ENCODE assay signal across 16 cellular contexts in the genomic region with DNA sequence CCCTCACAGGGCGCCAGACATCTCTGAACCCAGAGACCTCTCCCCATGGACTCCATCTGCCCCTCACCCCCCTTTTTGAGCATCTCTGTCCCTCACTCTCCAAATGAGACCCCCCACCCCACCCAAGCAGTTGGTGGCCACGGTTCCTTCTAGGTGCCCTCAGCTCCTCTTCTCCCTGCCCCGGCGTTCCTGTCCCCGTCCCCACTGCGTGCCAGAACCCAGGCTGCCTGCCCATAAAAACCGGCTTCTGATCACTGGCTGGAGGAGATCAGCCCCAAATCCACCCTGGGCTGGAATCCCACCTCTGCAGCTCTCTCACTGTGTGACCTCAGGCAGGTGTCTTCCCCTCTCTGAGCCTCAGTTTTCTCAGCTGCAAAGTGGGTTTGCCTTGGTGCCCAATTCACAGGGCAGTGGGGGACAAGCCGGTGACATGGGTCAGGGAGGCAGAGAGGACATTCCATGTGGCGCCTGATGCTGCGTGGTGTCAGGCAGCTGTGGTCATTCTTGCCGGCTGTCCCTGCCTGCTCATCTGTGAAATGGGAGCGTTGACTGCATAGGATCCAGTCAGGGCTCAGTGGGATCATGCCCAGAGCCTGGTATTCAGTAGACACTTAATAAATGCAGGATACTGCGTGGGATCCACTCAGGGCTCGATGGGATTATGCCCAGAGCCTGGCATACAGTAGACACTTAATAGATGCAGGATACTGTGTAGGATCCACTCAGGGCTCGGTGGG. TPM values are rescaled to one million over a fixed set of nuclear protein-coding genes. Genes with fewer than 3 reads are reported as not detected.
DNase-seq lines count a peak whose midpoint lies in the region; ATAC-seq and TF ChIP-seq lines count a peak whose summit lies in the region.
"Had no signal": no experiment of that assay in that cellular context is flagged by ENCODE, and none has a peak within 500 bp of the region (broad histone marks: within the 10 kb centered on the region; RNA-seq: fewer than 3 reads in every experiment).

No MANE protein-coding gene starts in this region.

- no peak for TF ChIP-seq CTCF in right atrium auricular region (IDR thresholded peaks at IDR 0.05)
- no peak for TF ChIP-seq CTCF in heart right ventricle (IDR thresholded peaks at IDR 0.05)
- TF ChIP-seq CTCF in uterus (IDR thresholded peaks at IDR 0.05): no peak

- H3K4me3 ChIP-seq in right atrium auricular region (no peak overlapping the region), heart right ventricle (no peak overlapping the region), uterus (no peak overlapping the region)
- H3K4me3 ChIP-seq: HAP-1 had no signal

- 96% methylated on average over 15 of the region's 15 CpGs for WGBS in heart right ventricle, 2 donors

- ATAC-seq in heart right ventricle (no peak), GM18861 (IDR thresholded peaks at IDR 0.05; ENCODE audit: unreplicated experiment) (no peak)

- intact Hi-C loops in heart right ventricle (cut with DNase I): no loop called here
- intact Hi-C loops in uterus (cut with DNase I; ENCODE audit: low total_unique reads): no loop called here

- H3K27ac ChIP-seq in right atrium auricular region (peak overlapping the region; percentile 19 to 58), heart right ventricle (no peak overlapping the region), uterus (peak overlapping the region; percentile 91 to 98)

- H3K4me1 ChIP-seq in right atrium auricular region (peaks cover 0 to 52% of the 10 kb centered on the region in 2 donors), heart right ventricle (peaks cover 30 to 49% (median 43%) of the 10 kb centered on the region in 9 donors), uterus (peaks cover 9 to 43% of the 10 kb centered on the region in 2 donors)
- H3K4me1 ChIP-seq: HAP-1 had no signal

- no peak for TF ChIP-seq POLR2A in uterus (IDR thresholded peaks at IDR 0.05)

- H3K36me3 ChIP-seq in right atrium auricular region (peaks cover 73% of the 10 kb centered on the region), heart right ventricle (peaks cover 4 to 84% (median 48%) of the 10 kb centered on the region in 9 donors), uterus (no peaks in the 10 kb centered on the region)

- no peaks in the 10 kb centered on the region for H3K27me3 ChIP-seq in right atrium auricular region
- H3K27me3 ChIP-seq in heart right ventricle: no peaks in the 10 kb centered on the region
- no peaks in the 10 kb centered on the region for H3K27me3 ChIP-seq in uterus

- no peak for DNase-seq in right atrium auricular region (ENCODE audit: low spot score)
- no peak for DNase-seq in heart right ventricle
- peak; percentile 32 for DNase-seq in islet precursor cell
- no peak for DNase-seq in uterus
- no peak for DNase-seq in NCI-H2227 treated with DMSO at 0.1 percent for 48 hours (lab: John Stamatoyannopoulos, UW)
- DNase-seq: AML-193, DMS53, MV-4-11, NCI-H1436, NCI-H2029 treated with DMSO at 0.1 percent for 48 hours, NCI-H526 had no signal

- H3K9me3 ChIP-seq in right atrium auricular region (no peaks in the 10 kb centered on the region), heart right ventricle (no peaks in the 10 kb centered on the region), uterus (no peaks in the 10 kb centered on the region)
- H3K9me3 ChIP-seq: HAP-1 had no signal

RNA-seq across cellular contexts. Expression of a gene that starts 25.5 kb away (rescaled TPM):
- total RNA-seq in right atrium auricular region: not detected
- not detected for total RNA-seq in heart right ventricle
- polyA plus RNA-seq in heart right ventricle: not detected
- under 1 TPM in 1 of 4 donors, not detected in 3; 0.97 TPM for total RNA-seq in uterus
- total RNA-seq: RPMI7951 had no signal
- polyA plus RNA-seq: IgD-negative memory B cell had no signal

RNA-seq across cellular contexts. Expression of a gene that starts 28.4 kb away (rescaled TPM):
- not detected for total RNA-seq in right atrium auricular region
- not detected for total RNA-seq in heart right ventricle
- not detected for polyA plus RNA-seq in heart right ventricle
- not detected for total RNA-seq in uterus
- total RNA-seq: OCI-LY7, RPMI7951 had no signal
- polyA plus RNA-seq: IgD-negative memory B cell had no signal

RNA-seq across cellular contexts. Expression of a gene that starts 45.6 kb away (rescaled TPM):
- total RNA-seq in right atrium auricular region: 10 to 100 TPM; 14.1 to 18.4 TPM
- 10 to 100 TPM in 5 of 10 donors, 1 to 10 TPM in 5; 7.2 to 14.9 (median 9.4) TPM for total RNA-seq in heart right ventricle
- 10 to 100 TPM; 13.2 to 30.4 TPM for polyA plus RNA-seq in heart right ventricle
- total RNA-seq in uterus: 10 to 100 TPM in 1 of 4 donors, 1 to 10 TPM in 3; 1.2 to 10.4 (median 4.7) TPM

RNA-seq across cellular contexts. Expression of a gene that starts 51.3 kb away (rescaled TPM):
- total RNA-seq in right atrium auricular region: 10 to 100 TPM; 20.6 to 21.7 TPM
- total RNA-seq in heart right ventricle: 10 to 100 TPM; 21.0 to 30.8 (median 27.1) TPM
- 10 to 100 TPM; 13.5 to 15.2 TPM for polyA plus RNA-seq in heart right ventricle
- total RNA-seq in uterus: 10 to 100 TPM in 3 of 4 donors, 1 to 10 TPM in 1; 3.8 to 70.8 (median 33.0) TPM

Comparison
In these comparisons a context has a peak if more than half of its experiments do, and no peak if none do; other contexts are left out.
1. H3K27ac ChIP-seq: peak in right atrium auricular region (2 of 2) and uterus (2 of 2); none in heart right ventricle (0 of 10).